In the genomic region with DNA sequence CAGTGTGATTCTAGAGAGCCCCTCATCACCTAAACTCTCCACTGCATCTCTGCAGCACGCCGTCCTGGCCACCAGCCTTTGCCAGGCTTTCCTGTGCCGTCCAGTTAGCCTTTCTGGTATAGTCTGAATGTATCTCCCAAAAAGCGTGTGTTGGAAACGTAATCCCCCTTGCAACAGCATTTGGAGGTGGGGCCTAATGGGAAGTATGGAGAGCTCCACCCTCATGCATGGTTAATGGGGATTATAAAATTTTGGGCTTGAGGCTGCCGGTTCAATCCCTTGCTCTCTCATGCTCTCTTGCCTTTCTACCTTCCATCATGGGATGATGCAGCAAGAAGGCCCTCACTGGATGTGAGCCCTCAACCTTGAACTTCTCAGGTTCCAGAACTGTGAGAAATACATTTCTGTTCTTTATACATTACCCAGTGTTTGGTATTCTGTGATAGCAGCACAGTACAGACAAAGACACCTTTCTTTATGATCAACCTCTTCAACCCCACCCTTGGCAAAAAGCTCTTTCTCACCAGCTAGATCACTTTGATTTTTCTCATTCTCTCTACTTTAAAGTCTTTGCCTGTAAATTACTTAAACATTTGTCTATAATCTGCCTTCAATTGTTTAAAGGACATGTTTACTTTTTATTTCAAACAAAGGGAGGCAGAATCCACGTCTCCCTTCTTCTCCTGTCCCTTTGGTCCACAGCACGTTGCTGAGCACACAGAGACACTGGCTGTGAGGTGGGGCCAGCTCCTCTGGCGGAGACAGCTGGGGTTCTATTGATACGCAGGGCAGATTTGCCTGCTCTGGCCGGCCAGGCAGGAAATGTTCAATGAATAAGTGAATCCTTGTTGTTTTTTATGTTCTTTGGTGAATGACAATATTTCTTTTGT, we compare ENCODE assay signal across 1 cellular context.
TF ChIP-seq lines count a peak whose summit lies in the region.

No MANE protein-coding gene starts in this region.

TF ChIP-seq in SK-N-SH, 30 proteins besides CTCF, POLR2A, EP300 and RAD21 (continued from another document):
- TF ChIP-seq, protein P1, sequence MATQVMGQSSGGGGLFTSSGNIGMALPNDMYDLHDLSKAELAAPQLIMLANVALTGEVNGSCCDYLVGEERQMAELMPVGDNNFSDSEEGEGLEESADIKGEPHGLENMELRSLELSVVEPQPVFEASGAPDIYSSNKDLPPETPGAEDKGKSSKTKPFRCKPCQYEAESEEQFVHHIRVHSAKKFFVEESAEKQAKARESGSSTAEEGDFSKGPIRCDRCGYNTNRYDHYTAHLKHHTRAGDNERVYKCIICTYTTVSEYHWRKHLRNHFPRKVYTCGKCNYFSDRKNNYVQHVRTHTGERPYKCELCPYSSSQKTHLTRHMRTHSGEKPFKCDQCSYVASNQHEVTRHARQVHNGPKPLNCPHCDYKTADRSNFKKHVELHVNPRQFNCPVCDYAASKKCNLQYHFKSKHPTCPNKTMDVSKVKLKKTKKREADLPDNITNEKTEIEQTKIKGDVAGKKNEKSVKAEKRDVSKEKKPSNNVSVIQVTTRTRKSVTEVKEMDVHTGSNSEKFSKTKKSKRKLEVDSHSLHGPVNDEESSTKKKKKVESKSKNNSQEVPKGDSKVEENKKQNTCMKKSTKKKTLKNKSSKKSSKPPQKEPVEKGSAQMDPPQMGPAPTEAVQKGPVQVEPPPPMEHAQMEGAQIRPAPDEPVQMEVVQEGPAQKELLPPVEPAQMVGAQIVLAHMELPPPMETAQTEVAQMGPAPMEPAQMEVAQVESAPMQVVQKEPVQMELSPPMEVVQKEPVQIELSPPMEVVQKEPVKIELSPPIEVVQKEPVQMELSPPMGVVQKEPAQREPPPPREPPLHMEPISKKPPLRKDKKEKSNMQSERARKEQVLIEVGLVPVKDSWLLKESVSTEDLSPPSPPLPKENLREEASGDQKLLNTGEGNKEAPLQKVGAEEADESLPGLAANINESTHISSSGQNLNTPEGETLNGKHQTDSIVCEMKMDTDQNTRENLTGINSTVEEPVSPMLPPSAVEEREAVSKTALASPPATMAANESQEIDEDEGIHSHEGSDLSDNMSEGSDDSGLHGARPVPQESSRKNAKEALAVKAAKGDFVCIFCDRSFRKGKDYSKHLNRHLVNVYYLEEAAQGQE (IDR thresholded peaks at IDR 0.05; ENCODE audit: low read depth, low read length): no peak
- TF ChIP-seq, protein P2, sequence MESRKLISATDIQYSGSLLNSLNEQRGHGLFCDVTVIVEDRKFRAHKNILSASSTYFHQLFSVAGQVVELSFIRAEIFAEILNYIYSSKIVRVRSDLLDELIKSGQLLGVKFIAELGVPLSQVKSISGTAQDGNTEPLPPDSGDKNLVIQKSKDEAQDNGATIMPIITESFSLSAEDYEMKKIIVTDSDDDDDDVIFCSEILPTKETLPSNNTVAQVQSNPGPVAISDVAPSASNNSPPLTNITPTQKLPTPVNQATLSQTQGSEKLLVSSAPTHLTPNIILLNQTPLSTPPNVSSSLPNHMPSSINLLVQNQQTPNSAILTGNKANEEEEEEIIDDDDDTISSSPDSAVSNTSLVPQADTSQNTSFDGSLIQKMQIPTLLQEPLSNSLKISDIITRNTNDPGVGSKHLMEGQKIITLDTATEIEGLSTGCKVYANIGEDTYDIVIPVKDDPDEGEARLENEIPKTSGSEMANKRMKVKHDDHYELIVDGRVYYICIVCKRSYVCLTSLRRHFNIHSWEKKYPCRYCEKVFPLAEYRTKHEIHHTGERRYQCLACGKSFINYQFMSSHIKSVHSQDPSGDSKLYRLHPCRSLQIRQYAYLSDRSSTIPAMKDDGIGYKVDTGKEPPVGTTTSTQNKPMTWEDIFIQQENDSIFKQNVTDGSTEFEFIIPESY (IDR thresholded peaks at IDR 0.05; ENCODE audit: borderline replicate concordance, low read depth): no peak
- TF ChIP-seq MEF2A (IDR thresholded peaks at IDR 0.05; ENCODE audit: borderline replicate concordance, low read depth) (no peak), RFX5 (IDR thresholded peaks at IDR 0.05; ENCODE audit: low read length) (no peak), SIN3A (IDR thresholded peaks at IDR 0.05; ENCODE audit: borderline replicate concordance, low read depth, low read length) (no peak), TAF1 (IDR thresholded peaks at IDR 0.05; ENCODE audit: borderline replicate concordance, low read depth, low read length) (no peak), JUND (IDR thresholded peaks at IDR 0.05) (no peak), FOXM1 (IDR thresholded peaks at IDR 0.05; ENCODE audit: low read depth) (no peak), RXRA (IDR thresholded peaks at IDR 0.05; ENCODE audit: borderline replicate concordance, low read depth) (no peak), NRF1 (IDR thresholded peaks at IDR 0.05; ENCODE audit: low read depth, low read length) (no peak)
- TF ChIP-seq, protein P3, sequence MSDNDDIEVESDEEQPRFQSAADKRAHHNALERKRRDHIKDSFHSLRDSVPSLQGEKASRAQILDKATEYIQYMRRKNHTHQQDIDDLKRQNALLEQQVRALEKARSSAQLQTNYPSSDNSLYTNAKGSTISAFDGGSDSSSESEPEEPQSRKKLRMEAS (IDR thresholded peaks at IDR 0.05; ENCODE audit: low read depth): no peak
